In genomic region chr14:105119410-105120025, GRCh38 we compare ENCODE assay signal across 24 cellular contexts. TPM values are rescaled to one million over a fixed set of nuclear protein-coding genes. Genes with fewer than 3 reads are reported as not detected.
A peak's percentile ranks its signal among the peaks of the same experiment; 100 is the strongest.
DNase-seq lines count a peak whose midpoint lies in the region; ATAC-seq and TF ChIP-seq lines count a peak whose summit lies in the region.
"Had no signal": no experiment of that assay in that cellular context is flagged by ENCODE, and none has a peak within 500 bp of the region (broad histone marks: within the 10 kb centered on the region; RNA-seq: fewer than 3 reads in every experiment).

No MANE protein-coding gene starts in this region.

- no peaks in the 10 kb centered on the region for H3K79me2 ChIP-seq in PC-3 (ENCODE audit: low read length)

- H3K9ac ChIP-seq in BLaER1 (peak overlapping the region; percentile 74), PC-3 (ENCODE audit: low read length) (no peak overlapping the region)

- H3K27ac ChIP-seq in BLaER1: peak overlapping the region; percentile 88
- no peak overlapping the region for H3K27ac ChIP-seq in PC-3 (ENCODE audit: low read length)
- H3K27ac ChIP-seq in esophagus squamous epithelium: peak overlapping the region; percentile 73 to 86 (median 82)
- peak overlapping the region; percentile 44 to 60 for H3K27ac ChIP-seq in prostate gland
- H3K27ac ChIP-seq: adrenal gland, heart left ventricle, pancreas, right atrium auricular region had no signal

- H3K9me3 Mint-ChIP-seq in activated CD8-positive, alpha-beta T cell treated with anti-CD3 and anti-CD28 coated beads for 36 hours: peaks cover 14% of the 10 kb centered on the region
- peaks cover 0 to 23% (median 16%) of the 10 kb centered on the region in 9 donors for H3K9me3 Mint-ChIP-seq in naive thymus-derived CD8-positive, alpha-beta T cell
- H3K9me3 Mint-ChIP-seq: natural killer cell had no signal

- no peaks in the 10 kb centered on the region for H3K9me2 ChIP-seq in PC-3 (replicated peaks; ENCODE audit: low read length)

- H3K4me3 Mint-ChIP-seq in activated CD8-positive, alpha-beta T cell treated with anti-CD3 and anti-CD28 coated beads for 36 hours: no peak overlapping the region
- no peak overlapping the region for H3K4me3 Mint-ChIP-seq in naive thymus-derived CD8-positive, alpha-beta T cell
- H3K4me3 Mint-ChIP-seq: brain, CD14-positive monocyte, natural killer cell had no signal

- H2AFZ ChIP-seq in PC-3 (ENCODE audit: low read length): peak overlapping the region; percentile 45

- peaks cover 20% of the 10 kb centered on the region for H3K27me3 Mint-ChIP-seq in activated CD8-positive, alpha-beta T cell treated with anti-CD3 and anti-CD28 coated beads for 36 hours
- peaks cover 6 to 28% (median 10%) of the 10 kb centered on the region in 5 donors for H3K27me3 Mint-ChIP-seq in naive thymus-derived CD8-positive, alpha-beta T cell

- DNase-seq in PC-3: no peak
- DNase-seq in esophagus squamous epithelium (lab: John Stamatoyannopoulos, UW): no peak
- DNase-seq in prostate gland (ENCODE audit: low spot score): no peak
- no peak for DNase-seq in activated CD8-positive, alpha-beta T cell treated with anti-CD3 and anti-CD28 coated beads for 36 hours
- DNase-seq in DMS114 treated with DMSO at 0.1 percent for 48 hours (lab: John Stamatoyannopoulos, UW; ENCODE audit: unreplicated experiment): no peak
- no peak for DNase-seq in amygdala (lab: John Stamatoyannopoulos, UW)
- no peak for DNase-seq in naive thymus-derived CD8-positive, alpha-beta T cell
- DNase-seq: ACHN; activated naive CD4-positive, alpha-beta T cell treated with Interleukin-2 at 50 U/mL for 16 hours; effector CD4-positive, alpha-beta T cell; foreskin fibroblast; left ventricle myocardium superior; natural killer cell; NCI-H1436 treated with DMSO at 0.1 percent for 48 hours; NCI-H2107; NCI-H774; pancreas; stimulated activated CD4-positive, alpha-beta T cell treated with anti-CD3 and anti-CD28 coated beads, Interleukin-2, amount 100 ng/mL, for 48 hours had no signal

- 42 to 59% methylated on average over 3 to 10 of the region's 11 CpGs for WGBS in esophagus squamous epithelium, 2 donors
- 47% methylated on average over 8 of the region's 11 CpGs for WGBS in prostate gland

- H3K4me1 ChIP-seq in BLaER1 (peaks cover 86% of the 10 kb centered on the region), PC-3 (ENCODE audit: insufficient read depth, low read length) (peaks cover 22% of the 10 kb centered on the region), esophagus squamous epithelium (peaks cover 0 to 49% (median 20%) of the 10 kb centered on the region in 3 donors), prostate gland (replicated peaks) (peaks cover 9% of the 10 kb centered on the region)
- H3K4me1 ChIP-seq: adrenal gland, heart left ventricle, pancreas, right atrium auricular region had no signal

- BruUV-seq in PC-3 (replicated peaks; lab: Mats Ljungman, UMichigan): no TSS peak

- H3K4me3 ChIP-seq in BLaER1 (peak overlapping the region; percentile 21; the same call in 1 of the 2 replicates), PC-3 (ENCODE audit: low read length) (peak overlapping the region; percentile 30; the same call in 1 of the 2 replicates), esophagus squamous epithelium (no peak overlapping the region), prostate gland (no peak overlapping the region)
- H3K4me3 ChIP-seq: adrenal gland, heart left ventricle, pancreas, right atrium auricular region had no signal

- POLR2A ChIA-PET in PC-3 (lab: Charles Lee; ENCODE audit: unreplicated experiment): no interaction called here
- POLR2A ChIA-PET in activated CD8-positive, alpha-beta T cell treated with anti-CD3 and anti-CD28 coated beads for 36 hours (lab: Charles Lee): no interaction called here
- POLR2A ChIA-PET in naive thymus-derived CD8-positive, alpha-beta T cell (lab: Charles Lee): no interaction called here

- H3K4me2 ChIP-seq in BLaER1: peak overlapping the region; percentile 89
- H3K4me2 ChIP-seq in PC-3 (ENCODE audit: low read length): peak overlapping the region; percentile 81

- intact Hi-C loops in PC-3 (cut with micrococcal nuclease): no loop called here
- intact Hi-C loops in esophagus squamous epithelium (cut with DNase I): no loop called here
- intact Hi-C loops in prostate gland (cut with DNase I): no loop called here
- intact Hi-C loops in activated CD8-positive, alpha-beta T cell treated with anti-CD3 and anti-CD28 coated beads for 36 hours (cut with micrococcal nuclease): no loop called here

- H3K27me3 ChIP-seq in BLaER1 (no peaks in the 10 kb centered on the region), PC-3 (ENCODE audit: low read length) (no peaks in the 10 kb centered on the region), esophagus squamous epithelium (peaks cover 0 to 15% (median 0%) of the 10 kb centered on the region in 4 donors), prostate gland (replicated peaks; ENCODE audit: insufficient read depth) (no peaks in the 10 kb centered on the region)
- H3K27me3 ChIP-seq: adrenal gland, pancreas, right atrium auricular region had no signal

- H3K36me3 ChIP-seq in BLaER1: peaks cover 66% of the 10 kb centered on the region
- H3K36me3 ChIP-seq in PC-3 (ENCODE audit: low read depth, low read length): no peaks in the 10 kb centered on the region
- H3K36me3 ChIP-seq in esophagus squamous epithelium: no peaks in the 10 kb centered on the region
- H3K36me3 ChIP-seq in prostate gland: no peaks in the 10 kb centered on the region
- H3K36me3 ChIP-seq: adrenal gland, heart left ventricle, pancreas, right atrium auricular region had no signal

- peaks cover 37% of the 10 kb centered on the region for H3K9me3 ChIP-seq in BLaER1
- peaks cover 10% of the 10 kb centered on the region; the same call in 1 of the 2 replicates for H3K9me3 ChIP-seq in PC-3 (ENCODE audit: low read length)
- H3K9me3 ChIP-seq in esophagus squamous epithelium: peaks cover 0 to 10% (median 0%) of the 10 kb centered on the region in 3 donors
- no peaks in the 10 kb centered on the region for H3K9me3 ChIP-seq in prostate gland
- H3K9me3 ChIP-seq: adrenal gland, pancreas had no signal

- no peak overlapping the region for H3K27ac Mint-ChIP-seq in activated CD8-positive, alpha-beta T cell treated with anti-CD3 and anti-CD28 coated beads for 36 hours
- H3K27ac Mint-ChIP-seq in naive thymus-derived CD8-positive, alpha-beta T cell: no peak overlapping the region
- H3K27ac Mint-ChIP-seq: brain, CD14-positive monocyte, natural killer cell had no signal

- H4K20me1 ChIP-seq in BLaER1: peaks cover 40% of the 10 kb centered on the region
- no peaks in the 10 kb centered on the region for H4K20me1 ChIP-seq in PC-3 (ENCODE audit: low read length)

- CTCF ChIA-PET in PC-3 (lab: Charles Lee): no interaction called here
- CTCF ChIA-PET in activated CD8-positive, alpha-beta T cell treated with anti-CD3 and anti-CD28 coated beads for 36 hours (lab: Charles Lee): interaction anchor here (1.3 kb wide), 1 partner anchor 29 kb away, joined by 3 read pairs; no protein-coding TSS in a partner anchor

- TF ChIP-seq POLR2A in esophagus squamous epithelium (IDR thresholded peaks at IDR 0.05) (no peak), prostate gland (IDR thresholded peaks at IDR 0.05) (no peak)

- TF ChIP-seq CTCF in PC-3 (conservative IDR thresholded peaks at IDR 0.05; ENCODE audit: low read depth, low read length): no peak
- TF ChIP-seq CTCF in esophagus squamous epithelium (IDR thresholded peaks at IDR 0.05): no peak
- TF ChIP-seq CTCF in prostate gland (IDR thresholded peaks at IDR 0.05): no peak
- TF ChIP-seq CTCF in activated CD8-positive, alpha-beta T cell treated with anti-CD3 and anti-CD28 coated beads for 36 hours (IDR thresholded peaks at IDR 0.05): no peak

- no peaks in the 10 kb centered on the region for H3F3A ChIP-seq in PC-3 (ENCODE audit: low read length, unreplicated experiment)

- H3K4me1 Mint-ChIP-seq in activated CD8-positive, alpha-beta T cell treated with anti-CD3 and anti-CD28 coated beads for 36 hours (ENCODE audit: low read depth): peaks cover 1% of the 10 kb centered on the region
- peaks cover under 1 to 5% (median 3%) of the 10 kb centered on the region in 4 donors for H3K4me1 Mint-ChIP-seq in naive thymus-derived CD8-positive, alpha-beta T cell
- H3K4me1 Mint-ChIP-seq: brain, CD14-positive monocyte had no signal

- H3K36me3 Mint-ChIP-seq in activated CD8-positive, alpha-beta T cell treated with anti-CD3 and anti-CD28 coated beads for 36 hours (ENCODE audit: low read depth): no peaks in the 10 kb centered on the region
- peaks cover 0 to 14% (median 5%) of the 10 kb centered on the region in 3 donors for H3K36me3 Mint-ChIP-seq in naive thymus-derived CD8-positive, alpha-beta T cell
- H3K36me3 Mint-ChIP-seq: brain, CD14-positive monocyte, natural killer cell had no signal

- ATAC-seq in PC-3: no peak; the same call in 1 of the 2 replicates
- ATAC-seq in activated CD8-positive, alpha-beta T cell treated with anti-CD3 and anti-CD28 coated beads for 36 hours: no peak
- ATAC-seq in naive thymus-derived CD8-positive, alpha-beta T cell: no peak
- ATAC-seq: heart left ventricle, left ventricle myocardium superior, natural killer cell had no signal

RNA-seq across cellular contexts. Expression of gene JAG2, which starts 49.1 kb away (rescaled TPM):
- total RNA-seq in PC-3 (2014; rRNA removed) (57.1 and 59.3 TPM in 2 replicates), esophagus squamous epithelium (10 to 100 TPM; 20.7 to 29.4 (median 23.3) TPM), prostate gland (10 to 100 TPM; 26.8 to 30.5 TPM)
- total RNA-seq in activated CD8-positive, alpha-beta T cell treated with anti-CD3 and anti-CD28 coated beads for 36 hours: 1 to 10 TPM; 3.6 to 4.1 TPM
- under 1 TPM; 0.16 to 0.47 TPM for total RNA-seq in naive thymus-derived CD8-positive, alpha-beta T cell
- under 1 TPM; 0.10 to 0.21 (median 0.17) TPM for polyA plus RNA-seq in naive thymus-derived CD8-positive, alpha-beta T cell
- polyA plus RNA-seq: CD14-positive monocyte had no signal

RNA-seq across cellular contexts. Expression of gene GPR132, which starts 54.3 kb away (rescaled TPM):
- 0.04 and 0.12 TPM in 2 replicates for total RNA-seq in PC-3 (2014; rRNA removed)
- total RNA-seq in esophagus squamous epithelium: 1 to 10 TPM in 3 of 4 donors, under 1 TPM in 1; 0.79 to 5.0 (median 1.6) TPM
- 1 to 10 TPM in 1 of 2 donors, under 1 TPM in 1; 0.68 to 1.4 TPM for total RNA-seq in prostate gland
- 10 to 100 TPM; 15.1 to 16.4 TPM for total RNA-seq in activated CD8-positive, alpha-beta T cell treated with anti-CD3 and anti-CD28 coated beads for 36 hours
- 10 to 100 TPM; 36.3 to 41.4 TPM for total RNA-seq in naive thymus-derived CD8-positive, alpha-beta T cell
- polyA plus RNA-seq in naive thymus-derived CD8-positive, alpha-beta T cell: 10 to 100 TPM in 1 of 3 donors, 1 to 10 TPM in 2; 9.4 to 37.2 (median 9.7) TPM

Comparison
In these comparisons a context has a peak if more than half of its experiments do, and no peak if none do; other contexts are left out.
1. H3K4me3 ChIP-seq: peak in BLaER1 (single experiment) and PC-3 (single experiment); none in esophagus squamous epithelium (0 of 4) and prostate gland (0 of 2).
2. RNA of gene JAG2, which starts 49.1 kb away (total RNA-seq): 57.1 to 59.3 TPM in PC-3, 26.8 to 30.5 TPM in prostate gland and 20.7 to 29.4 TPM in esophagus squamous epithelium; 3.6 to 4.1 TPM in activated CD8-positive, alpha-beta T cell treated with anti-CD3 and anti-CD28 coated beads for 36 hours and 0.16 to 0.47 TPM in naive thymus-derived CD8-positive, alpha-beta T cell; every median in the first group is over 4 times any median in the second.